In genomic region chr16:1964506-1965471, GRCh38 we compare ENCODE assay signal across 1 cellular context.
TF ChIP-seq lines count a peak whose summit lies in the region.

RPS2 (minus strand) TSS chr16:1964826; CDS start chr16:1964625, 201 bp downstream.

TF ChIP-seq in K562, 482 proteins besides CTCF, POLR2A, EP300 and RAD21 (continued from another document and continues in another):
- no peak for TF ChIP-seq ZNF395 (CRISPR knock-in tag; IDR thresholded peaks at IDR 0.05)
- TF ChIP-seq VEZF1 (CRISPR knock-in tag; IDR thresholded peaks at IDR 0.05): peak; percentile 96
- TF ChIP-seq MGA (IDR thresholded peaks at IDR 0.05): peak; percentile 58
- no peak for TF ChIP-seq ZNF398 (CRISPR knock-in tag; IDR thresholded peaks at IDR 0.05)
- no peak for TF ChIP-seq NCOA1 (IDR thresholded peaks at IDR 0.05; ENCODE audit: low read depth)
- TF ChIP-seq ZC3H11A (IDR thresholded peaks at IDR 0.05; ENCODE audit: low read depth, low read length): no peak
- no peak for TF ChIP-seq SAP30 (IDR thresholded peaks at IDR 0.05; ENCODE audit: borderline replicate concordance, insufficient read depth, low read depth, low read length, poor library complexity, severe bottlenecking)
- TF ChIP-seq ZNF232 (CRISPR knock-in tag; IDR thresholded peaks at IDR 0.05): no peak
- TF ChIP-seq ELF1 (tag; IDR thresholded peaks at IDR 0.05): peak; percentile 72
- peak; percentile 75 for TF ChIP-seq L3MBTL2 (IDR thresholded peaks at IDR 0.05)
- no peak for TF ChIP-seq RBM34 (IDR thresholded peaks at IDR 0.05; ENCODE audit: borderline replicate concordance, insufficient read depth, low read length)
- no peak for TF ChIP-seq MYNN (IDR thresholded peaks at IDR 0.05)
- no peak for TF ChIP-seq MYNN (CRISPR knock-in tag; IDR thresholded peaks at IDR 0.05)
- no peak; a peak in 1 of 4 replicates for TF ChIP-seq SIX5 (IDR thresholded peaks at IDR 0.05; ENCODE audit: borderline replicate concordance in 1 of 2, insufficient read depth in 1 of 2, low read depth in 1 of 2, low read length in 2 of 2)
- TF ChIP-seq ZKSCAN1 (IDR thresholded peaks at IDR 0.05; ENCODE audit: low read depth, low read length): 0 out of 2 replicates have a peak, but pooled peaks have one; percentile 30
- peak; percentile 86; the same call in 1 of the 2 replicates for TF ChIP-seq ZBTB26 (CRISPR knock-in tag; IDR thresholded peaks at IDR 0.05)
- TF ChIP-seq TRIM24 (IDR thresholded peaks at IDR 0.05): no peak
- no peak for TF ChIP-seq SIRT6 (IDR thresholded peaks at IDR 0.05; ENCODE audit: low read depth, low read length)
- no peak for TF ChIP-seq ZNF444 (CRISPR knock-in tag; IDR thresholded peaks at IDR 0.05)
- 0 out of 2 replicates have a peak, but pooled peaks have one; percentile 7 for TF ChIP-seq CHCHD3 (CRISPR knock-in tag; IDR thresholded peaks at IDR 0.05)
- TF ChIP-seq ZNF224 (CRISPR knock-in tag; IDR thresholded peaks at IDR 0.05): no peak
- no peak for TF ChIP-seq RFX5 (IDR thresholded peaks at IDR 0.05; ENCODE audit: low read depth, low read length)
- peak; percentile 46; the same call in 1 of the 2 replicates for TF ChIP-seq GATAD2A (IDR thresholded peaks at IDR 0.05)
- no peak for TF ChIP-seq PRMT5 (CRISPR knock-in tag; IDR thresholded peaks at IDR 0.05)
- peak; percentile 9 for TF ChIP-seq HMGXB4 (CRISPR knock-in tag; IDR thresholded peaks at IDR 0.05)
- TF ChIP-seq CBX1 (IDR thresholded peaks at IDR 0.05; ENCODE audit: low read depth): peak; percentile 95
- TF ChIP-seq ZNF518B (CRISPR knock-in tag; IDR thresholded peaks at IDR 0.05): no peak
- peak; percentile 61; the same call in 1 of the 2 replicates for TF ChIP-seq ZNF586 (CRISPR knock-in tag; conservative IDR thresholded peaks at IDR 0.05)
- TF ChIP-seq FOXA1 (IDR thresholded peaks at IDR 0.05; ENCODE audit: borderline replicate concordance): no peak
- TF ChIP-seq ZNF239 (CRISPR knock-in tag; IDR thresholded peaks at IDR 0.05): 0 out of 2 replicates have a peak, but pooled peaks have one; percentile 39
- TF ChIP-seq KLF10 (CRISPR knock-in tag; IDR thresholded peaks at IDR 0.05): no peak
- peak; percentile 97 for TF ChIP-seq SMAD1 (IDR thresholded peaks at IDR 0.05; ENCODE audit: low read depth, low read length, partially characterized antibody)
- TF ChIP-seq GTF2B (IDR thresholded peaks at IDR 0.05; ENCODE audit: extremely low read depth, insufficient read length): peak; percentile 94
